In genomic region chr2:130233066-130233465, GRCh38 we compare ENCODE assay signal across 3 cellular contexts. TPM values are rescaled to one million over a fixed set of nuclear protein-coding genes. Genes with fewer than 3 reads are reported as not detected.
"Had no signal": no experiment of that assay in that cellular context is flagged by ENCODE, and none has a peak within 500 bp of the region (broad histone marks: within the 10 kb centered on the region; RNA-seq: fewer than 3 reads in every experiment).

No MANE protein-coding gene starts in this region.

RNA-seq across cellular contexts. Expression of gene TUBA3E, which starts 34.8 kb away (rescaled TPM):
- total RNA-seq: M059J, MCF 10A, NCI-H460 had no signal
